ENCODE assay signal across 26 cellular contexts in the genomic region with DNA sequence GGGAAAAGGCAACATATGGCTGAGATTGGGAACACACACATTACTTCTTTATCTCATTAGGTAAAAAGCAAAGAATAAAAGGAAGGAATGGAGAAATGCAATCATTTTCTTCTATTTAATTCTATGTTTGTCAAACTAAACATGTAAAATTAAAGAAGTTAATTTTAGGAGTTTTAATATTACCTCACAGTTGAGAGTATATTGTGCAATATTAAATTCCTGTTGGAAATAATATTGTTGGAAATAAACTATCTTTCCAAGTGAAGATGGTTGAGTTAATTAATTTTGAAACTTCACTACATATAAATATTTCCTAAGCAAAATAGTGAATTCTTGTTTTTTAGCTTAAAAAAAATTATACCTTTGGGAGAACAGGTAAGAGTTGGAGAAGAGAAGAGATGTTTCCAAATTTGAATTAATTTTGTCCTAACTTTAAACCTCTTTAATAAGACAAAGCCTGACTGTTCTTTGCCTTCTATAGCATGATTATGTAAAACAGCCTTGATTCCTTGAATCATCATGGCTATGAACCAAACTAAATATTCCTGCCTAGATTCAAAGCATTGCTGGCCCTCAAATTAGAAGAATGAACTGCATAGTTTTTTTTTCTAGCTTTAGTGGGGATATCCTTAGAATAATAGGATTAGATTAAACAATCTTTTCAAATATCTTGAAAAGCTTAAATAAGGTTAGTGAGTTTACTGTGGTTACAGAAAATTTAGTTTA.
"Had no signal": no experiment of that assay in that cellular context is flagged by ENCODE, and none has a peak within 500 bp of the region (broad histone marks: within the 10 kb centered on the region; RNA-seq: fewer than 3 reads in every experiment).

No MANE protein-coding gene starts in this region.

- FAIRE-seq: bronchial epithelial cell, endometrium, islet of Langerhans had no signal

- H2AFZ ChIP-seq: parathyroid adenoma had no signal

- H3K27me3 ChIP-seq: ascending aorta, colonic mucosa, esophagus squamous epithelium, heart right ventricle, neutrophil, right atrium auricular region, spleen, tibial nerve had no signal

- H3K27ac ChIP-seq: ascending aorta, colonic mucosa, epithelial cell of prostate, esophagus squamous epithelium, heart right ventricle, left ventricle myocardium inferior, neutrophil, parathyroid adenoma, psoas muscle, right atrium auricular region, spleen, tibial nerve had no signal

- H3K9ac ChIP-seq: parathyroid adenoma had no signal

- DNase-seq: activated B cell treated with CpG ODN at 0.5 μM for 24 hours; activated effector memory CD4-positive, alpha-beta T cell treated with Interleukin-2 at 50 U/mL for 16 hours; activated naive CD4-positive, alpha-beta T cell treated with anti-CD3 and anti-CD28 coated beads for 36 hours; activated naive CD8-positive, alpha-beta T cell treated with anti-CD3 and anti-CD28 coated beads for 36 hours; colonic mucosa; effector CD8-positive, alpha-beta T cell; esophagus squamous epithelium; foreskin melanocyte; heart right ventricle; left ventricle myocardium inferior; mammary epithelial cell; naive B cell; nephron progenitor cell; psoas muscle; spleen; stimulated activated naive CD4-positive, alpha-beta T cell; T-helper 1 cell had no signal

- H3K79me2 ChIP-seq: parathyroid adenoma had no signal

- H3K4me3 ChIP-seq: ascending aorta, colonic mucosa, esophagus squamous epithelium, heart right ventricle, left ventricle myocardium inferior, psoas muscle, right atrium auricular region, spleen, tibial nerve had no signal

- H3K36me3 ChIP-seq: ascending aorta, colonic mucosa, esophagus squamous epithelium, heart right ventricle, left ventricle myocardium inferior, neutrophil, right atrium auricular region, spleen, tibial nerve had no signal

- H3K9me3 ChIP-seq: ascending aorta, colonic mucosa, esophagus squamous epithelium, neutrophil had no signal

- H3K4me1 ChIP-seq: ascending aorta, colonic mucosa, esophagus squamous epithelium, heart right ventricle, left ventricle myocardium inferior, parathyroid adenoma, psoas muscle, right atrium auricular region, spleen, tibial nerve had no signal

- ATAC-seq: heart right ventricle, psoas muscle had no signal
